In genomic region chr12:10957741-10958140, GRCh38 we compare ENCODE assay signal across 24 cellular contexts. TPM values are rescaled to one million over a fixed set of nuclear protein-coding genes. Genes with fewer than 3 reads are reported as not detected.
"Had no signal": no experiment of that assay in that cellular context is flagged by ENCODE, and none has a peak within 500 bp of the region (broad histone marks: within the 10 kb centered on the region; RNA-seq: fewer than 3 reads in every experiment).

No MANE protein-coding gene starts in this region.

- H3K4me3 ChIP-seq: adrenal gland, ascending aorta, left ventricle myocardium inferior, prostate gland, right atrium auricular region, thyroid gland had no signal

- H3K36me3 ChIP-seq: adrenal gland, ascending aorta, left ventricle myocardium inferior, prostate gland, right atrium auricular region, thyroid gland had no signal

- DNase-seq: activated naive CD4-positive, alpha-beta T cell; activated T-cell treated with anti-CD3 and anti-CD28 coated beads, Interleukin-2, amount 50 U/mL, for 1 hour; adrenal gland; effector CD4-positive, alpha-beta T cell; erythroblast; foreskin melanocyte; hippocampal formation; left ventricle myocardium inferior; stimulated activated CD4-positive, alpha-beta T cell treated with anti-CD3 and anti-CD28 coated beads, Interleukin-4, amount 100 ng/mL, for 24 hours; stimulated activated naive CD4-positive, alpha-beta T cell treated with Interleukin-2 at 50 U/mL for 16 hours; T1000; thyroid gland had no signal

- ATAC-seq: activated T-helper 17 cell treated with anti-CD3 and anti-CD28 coated beads, Interleukin-2, amount 50 U/mL, for 72 hours; natural killer cell treated with Interleukin-12 subunit alpha and Interleukin-12 subunit beta and Interleukin-15 and Interleukin-18, amount 100 ng/mL, for 72 hours; WTC11 had no signal

- H3K9me3 ChIP-seq: prostate gland, right atrium auricular region, thyroid gland had no signal

- H3K27ac ChIP-seq: adrenal gland, ascending aorta, left ventricle myocardium inferior, prostate gland, right atrium auricular region, thyroid gland had no signal

- H3K27me3 ChIP-seq: adrenal gland, ascending aorta, right atrium auricular region, thyroid gland had no signal

- H3K4me1 ChIP-seq: adrenal gland, ascending aorta, left ventricle myocardium inferior, prostate gland, right atrium auricular region, thyroid gland had no signal

RNA-seq across cellular contexts. Expression of gene TAS2R14, which starts 18.7 kb away (rescaled TPM):
- total RNA-seq: ascending aorta had no signal

RNA-seq across cellular contexts. Expression of gene PRH2, which starts 28.7 kb away (rescaled TPM):
- total RNA-seq: activated T-helper 17 cell treated with anti-CD3 and anti-CD28 coated beads, Interleukin-2, amount 50 U/mL, for 72 hours; adrenal gland; ascending aorta; cardiac septum; chondrocyte; fibroblast of lung; left ventricle myocardium inferior; lung microvascular endothelial cell; natural killer cell treated with Interleukin-12 subunit alpha and Interleukin-12 subunit beta and Interleukin-15 and Interleukin-18, amount 100 ng/mL, for 72 hours; osteocyte; right atrium auricular region; thyroid gland; ureter had no signal

RNA-seq across cellular contexts. Expression of gene TAS2R50, which starts 29.0 kb away (rescaled TPM):
- total RNA-seq: ascending aorta had no signal
- polyA plus RNA-seq: adrenal gland, fibroblast of lung had no signal

RNA-seq across cellular contexts. Expression of gene TAS2R13, which starts 48.4 kb away (rescaled TPM):
- polyA plus RNA-seq: fibroblast of lung had no signal
